In the genomic region with DNA sequence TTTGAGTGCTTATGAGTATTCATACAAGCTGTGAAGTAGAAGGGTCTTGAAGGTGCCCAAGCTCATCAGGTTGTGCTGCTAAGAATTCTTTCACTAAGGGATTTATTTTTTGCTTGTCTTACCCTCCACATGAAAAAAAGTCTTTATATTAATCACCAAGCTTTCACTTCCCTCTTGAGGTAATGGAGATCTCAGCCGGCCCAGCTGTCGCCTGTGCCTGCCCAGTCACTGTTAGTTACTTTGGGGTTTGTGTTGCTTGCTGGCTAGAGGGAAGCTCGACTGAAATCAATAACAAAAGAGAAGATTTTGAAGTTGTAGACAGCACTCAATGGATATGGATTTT, we compare ENCODE assay signal across 1 cellular context.
TF ChIP-seq lines count a peak whose summit lies in the region.

No MANE protein-coding gene starts in this region.

TF ChIP-seq in HepG2, 621 proteins besides CTCF, POLR2A, EP300 and RAD21 (continued from another document):
- no peak for TF ChIP-seq EZH2 (conservative IDR thresholded peaks at IDR 0.05; ENCODE audit: low read depth, low read length)
